ENCODE assay signal across 11 cellular contexts in genomic region chr2:105379741-105380186, GRCh38. TPM values are rescaled to one million over a fixed set of nuclear protein-coding genes. Genes with fewer than 3 reads are reported as not detected.
DNase-seq lines count a peak whose midpoint lies in the region; ATAC-seq, FAIRE-seq and TF ChIP-seq lines count a peak whose summit lies in the region.
"Had no signal": no experiment of that assay in that cellular context is flagged by ENCODE, and none has a peak within 500 bp of the region (broad histone marks: within the 10 kb centered on the region; RNA-seq: fewer than 3 reads in every experiment).

No MANE protein-coding gene starts in this region.

- H3K4me3 ChIP-seq in Panc1 (ENCODE audit: low read depth in 2 of 2, low read length in 2 of 2): no peak overlapping the region
- no peak overlapping the region for H3K4me3 ChIP-seq in endothelial cell of umbilical vein (replicated peaks in 1 of 3; ENCODE audit: insufficient read depth in 1 of 3, low read depth in 1 of 3, low read length in 3 of 3)
- H3K4me3 ChIP-seq in skeletal muscle satellite cell (ENCODE audit: low read length): no peak overlapping the region
- H3K4me3 ChIP-seq in foreskin fibroblast (ENCODE audit: low read depth in 1 of 2, low read length in 2 of 2): no peak overlapping the region
- H3K4me3 ChIP-seq in neuronal stem cell (ENCODE audit: low read length in 2 of 2): peak overlapping the region in 1 of 2 donors; percentile 34
- H3K4me3 ChIP-seq: BLaER1 treated with 17β-estradiol and CSF1 and Interleukin-3, amounts not matched to agents 10 nM and 100 nM had no signal

- no peaks in the 10 kb centered on the region for H3K79me1 ChIP-seq in neuronal stem cell (ENCODE audit: low read depth, low read length)

- no peak overlapping the region for H2BK120ac ChIP-seq in neuronal stem cell (ENCODE audit: low read depth, low read length)

- H2AFZ ChIP-seq in endothelial cell of umbilical vein (ENCODE audit: low read depth, low read length) (no peak overlapping the region), neuronal stem cell (ENCODE audit: low read length) (no peak overlapping the region)

- H2BK12ac ChIP-seq in neuronal stem cell (ENCODE audit: low read length): no peak overlapping the region

- H3K27me3 ChIP-seq in Panc1 (ENCODE audit: control insufficient read depth, insufficient read depth, low read length) (no peaks in the 10 kb centered on the region), endothelial cell of umbilical vein (ENCODE audit: control insufficient read depth in 2 of 2, insufficient read depth in 2 of 2, low read length in 2 of 2) (no peaks in the 10 kb centered on the region), skeletal muscle satellite cell (ENCODE audit: control insufficient read depth, insufficient read depth, low read length) (no peaks in the 10 kb centered on the region), neuronal stem cell (ENCODE audit: control insufficient read depth in 3 of 3, insufficient read depth in 3 of 3, low read depth in 1 of 3, low read length in 3 of 3) (no peaks in the 10 kb centered on the region)
- H3K27me3 ChIP-seq: BLaER1 treated with 17β-estradiol and CSF1 and Interleukin-3, amounts not matched to agents 10 nM and 100 nM had no signal

- H4K91ac ChIP-seq in neuronal stem cell (ENCODE audit: low read depth, low read length, poor library complexity): no peak overlapping the region

- H3K14ac ChIP-seq in neuronal stem cell (ENCODE audit: low read length): no peak overlapping the region

- H2BK5ac ChIP-seq in neuronal stem cell (ENCODE audit: low read length): no peak overlapping the region

- BruUV-seq in Panc1 (replicated peaks; lab: Mats Ljungman, UMichigan): TSS peak; percentile 9
- no TSS peak for BruUV-seq in endothelial cell of umbilical vein (replicated peaks; lab: Mats Ljungman, UMichigan)

- intact Hi-C loops in Panc1 (cut with micrococcal nuclease; ENCODE audit: unreplicated experiment) (no loop called here), endothelial cell of umbilical vein (cut with micrococcal nuclease) (loop anchor here (1.0 kb wide), 1 partner anchor 10 kb away; no protein-coding TSS in a partner anchor)

- peak overlapping the region; percentile 64 for H3K9ac ChIP-seq in endothelial cell of umbilical vein (replicated peaks; ENCODE audit: extremely low read depth, insufficient read depth, low read length)
- H3K9ac ChIP-seq in skeletal muscle satellite cell (ENCODE audit: low read depth, low read length): peak overlapping the region; percentile 32
- H3K9ac ChIP-seq in neuronal stem cell (ENCODE audit: low read depth, low read length, poor library complexity): no peak overlapping the region
- H3K9ac ChIP-seq: BLaER1 treated with 17β-estradiol and CSF1 and Interleukin-3, amounts not matched to agents 10 nM and 100 nM had no signal

- no peaks in the 10 kb centered on the region for H3K9me1 ChIP-seq in endothelial cell of umbilical vein (replicated peaks; ENCODE audit: control insufficient read depth, extremely low read depth, insufficient read depth, low read length)

- no peak overlapping the region for H4K8ac ChIP-seq in neuronal stem cell (ENCODE audit: low read depth, low read length)

- H3K27ac ChIP-seq in Panc1 (ENCODE audit: low read length) (peak overlapping the region; percentile 100), endothelial cell of umbilical vein (ENCODE audit: insufficient read depth, low read depth, low read length) (peak overlapping the region; percentile 84), neuronal stem cell (replicated peaks; ENCODE audit: low read length) (no peak overlapping the region)
- H3K27ac ChIP-seq: BLaER1 treated with 17β-estradiol and CSF1 and Interleukin-3, amounts not matched to agents 10 nM and 100 nM had no signal

- DNase-seq in GF-D8 (lab: John Stamatoyannopoulos, UW) (peak; percentile 77), Panc1 (ENCODE audit: low read depth, low spot score) (no peak), endothelial cell of umbilical vein (ENCODE audit: low read depth, low spot score) (peak; percentile 72), foreskin fibroblast (no peak), NCI-H2029 treated with DMSO at 0.1 percent for 48 hours (lab: John Stamatoyannopoulos, UW) (no peak), left lobe of liver (ENCODE audit: low spot score) (no peak), neuronal stem cell (ENCODE audit: low spot score) (no peak)
- DNase-seq: activated CD4-positive, alpha-beta memory T cell treated with anti-CD3 and anti-CD28 coated beads for 36 hours; naive thymus-derived CD8-positive, alpha-beta T cell had no signal

- H3K79me2 ChIP-seq in endothelial cell of umbilical vein (ENCODE audit: control insufficient read depth, insufficient read depth, low read length): peaks cover 93% of the 10 kb centered on the region

- dilution Hi-C loops in endothelial cell of umbilical vein (cut with MboI; ENCODE audit: extremely low pct_ligation_motif_present, low sequenced_read_pairs): no loop called here

- H2AK5ac ChIP-seq in neuronal stem cell (ENCODE audit: low read depth, low read length): no peak overlapping the region

- H3K9me3 ChIP-seq in Panc1 (ENCODE audit: control insufficient read depth, insufficient read depth, low read depth, low read length) (no peaks in the 10 kb centered on the region), endothelial cell of umbilical vein (replicated peaks; ENCODE audit: control insufficient read depth, insufficient read depth, low read length) (no peaks in the 10 kb centered on the region), skeletal muscle satellite cell (replicated peaks; ENCODE audit: low read length) (no peaks in the 10 kb centered on the region), neuronal stem cell (replicated peaks in 1 of 2; ENCODE audit: control insufficient read depth in 2 of 2, insufficient read depth in 1 of 2, low read depth in 1 of 2, low read length in 2 of 2) (no peaks in the 10 kb centered on the region)
- H3K9me3 ChIP-seq: BLaER1 treated with 17β-estradiol and CSF1 and Interleukin-3, amounts not matched to agents 10 nM and 100 nM had no signal

- FAIRE-seq in endothelial cell of umbilical vein (lab: Jason Lieb, UNC): peak; percentile 40

- no peak overlapping the region for H3K18ac ChIP-seq in neuronal stem cell (ENCODE audit: low read length)

- TF ChIP-seq POLR2A in endothelial cell of umbilical vein (IDR thresholded peaks at IDR 0.05; ENCODE audit: low read depth, low read length): no peak

- H3K4me2 ChIP-seq in endothelial cell of umbilical vein (ENCODE audit: insufficient read depth, low read length) (peak overlapping the region; percentile 20), skeletal muscle satellite cell (ENCODE audit: low read length) (no peak overlapping the region), neuronal stem cell (ENCODE audit: insufficient read depth, low read length, poor library complexity, severe bottlenecking) (no peak overlapping the region)

- CTCF ChIA-PET in Panc1 (lab: Charles Lee): no interaction called here
- CTCF ChIA-PET in endothelial cell of umbilical vein (lab: Charles Lee): interaction anchor here (1.0 to 1.7 kb wide), 4 partner anchors 10 to 141 kb away, joined by 3 to 7 read pairs (median 4); partner anchors contain the start of gene FHL2

- POLR2A ChIA-PET in Panc1 (lab: Charles Lee) (no interaction called here), endothelial cell of umbilical vein (lab: Charles Lee) (interaction anchor here (1.1 to 2.1 kb wide), 2 partner anchors 10 kb away, joined by 3 to 9 read pairs; no protein-coding TSS in a partner anchor)

- H3K36me3 ChIP-seq in Panc1 (ENCODE audit: control insufficient read depth, insufficient read depth, low read length) (peaks cover 52% of the 10 kb centered on the region), endothelial cell of umbilical vein (ENCODE audit: control insufficient read depth in 2 of 2, extremely low read depth in 1 of 2, insufficient read depth in 2 of 2, low read length in 2 of 2) (peaks cover 37 to 47% of the 10 kb centered on the region in 2 experiments), skeletal muscle satellite cell (ENCODE audit: insufficient read depth, low read length) (peaks cover 90% of the 10 kb centered on the region), neuronal stem cell (replicated peaks in 1 of 2; ENCODE audit: control insufficient read depth in 2 of 2, insufficient read depth in 2 of 2, low read length in 2 of 2) (peaks cover 5 to 55% of the 10 kb centered on the region in 2 donors)
- H3K36me3 ChIP-seq: BLaER1 treated with 17β-estradiol and CSF1 and Interleukin-3, amounts not matched to agents 10 nM and 100 nM had no signal

- no peaks in the 10 kb centered on the region for H4K20me1 ChIP-seq in endothelial cell of umbilical vein (replicated peaks; ENCODE audit: control insufficient read depth, extremely low read depth, insufficient read depth, low read length)
- H4K20me1 ChIP-seq: BLaER1 treated with 17β-estradiol and CSF1 and Interleukin-3, amounts not matched to agents 10 nM and 100 nM had no signal

- no peak overlapping the region for H3K23ac ChIP-seq in neuronal stem cell (ENCODE audit: low read depth, low read length, poor library complexity)

- H3K4me1 ChIP-seq in Panc1 (ENCODE audit: control insufficient read depth, insufficient read depth, low read length) (peaks cover 99% of the 10 kb centered on the region), endothelial cell of umbilical vein (ENCODE audit: control insufficient read depth, extremely low read depth, insufficient read depth, low read length) (peaks cover 75% of the 10 kb centered on the region), skeletal muscle satellite cell (ENCODE audit: control insufficient read depth, insufficient read depth, low read length) (peaks cover 81% of the 10 kb centered on the region), neuronal stem cell (ENCODE audit: control insufficient read depth in 2 of 2, insufficient read depth in 1 of 2, low read depth in 1 of 2, low read length in 2 of 2) (no peaks in the 10 kb centered on the region)

- no peak overlapping the region for H2BK15ac ChIP-seq in neuronal stem cell (ENCODE audit: low read length)

- ATAC-seq in Panc1 (no peak), left lobe of liver (no peak)
- ATAC-seq: naive thymus-derived CD8-positive, alpha-beta T cell had no signal

- in situ Hi-C loops in Panc1 (cut with HindIII; ENCODE audit: low pct_unique_long_range_greater_than_20kb, low sequenced_read_pairs): no loop called here

- TF ChIP-seq CTCF in Panc1 (IDR thresholded peaks at IDR 0.05) (no peak), endothelial cell of umbilical vein (IDR thresholded peaks at IDR 0.05; ENCODE audit: extremely low read depth in 1 of 2, insufficient read depth in 1 of 2, low read depth in 1 of 2, low read length in 2 of 2) (no peak), foreskin fibroblast (IDR thresholded peaks at IDR 0.05; ENCODE audit: low read depth, low read length) (no peak)

- WGBS in neuronal stem cell (ENCODE audit: extremely low coverage in 2 of 2, insufficient read length in 2 of 2, insufficient replicate concordance in 1 of 2), 2 donors: no CpG with 5 or more reads among the region's 7 CpGs

- no peak overlapping the region for H3K4ac ChIP-seq in neuronal stem cell (ENCODE audit: low read length)

RNA-seq across cellular contexts. Expression of gene FHL2, which starts 19.1 kb away (rescaled TPM):
- total RNA-seq in Panc1 (2021; ENCODE audit: unreplicated experiment): 378 TPM
- polyA plus RNA-seq in Panc1 (2012; ENCODE audit: insufficient read length): 411 TPM
- 178 and 197 TPM in 2 replicates for total RNA-seq in endothelial cell of umbilical vein
- 491 and 497 TPM in 2 replicates for polyA plus RNA-seq in endothelial cell of umbilical vein
- polyA plus RNA-seq in endothelial cell of umbilical vein (2011; cell fraction: cytosol; rRNA removed): 433 and 443 TPM in 2 replicates
- polyA plus RNA-seq in endothelial cell of umbilical vein (2011; cell fraction: nucleus; rRNA removed): 279 and 307 TPM in 2 replicates
- 357 and 359 TPM in 2 replicates for polyA plus RNA-seq in endothelial cell of umbilical vein (2012)
- 419 and 437 TPM in 2 replicates for polyA minus RNA-seq in endothelial cell of umbilical vein
- 23.9 TPM for polyA minus RNA-seq in endothelial cell of umbilical vein (2011; cell fraction: cytosol; rRNA and poly(A)+ RNA removed)
- polyA minus RNA-seq in endothelial cell of umbilical vein (2011; cell fraction: nucleus; rRNA and poly(A)+ RNA removed): 243 and 285 TPM in 2 replicates
- 117 and 154 TPM in 2 replicates for total RNA-seq in skeletal muscle satellite cell (2012; rRNA removed)
- total RNA-seq in left lobe of liver: 5.5 TPM
- polyA plus RNA-seq in neuronal stem cell (2013, experiment 1 of 2): 10.6 TPM
- 10.4 TPM for polyA plus RNA-seq in neuronal stem cell (2013, experiment 2 of 2)
- total RNA-seq: naive thymus-derived CD8-positive, alpha-beta T cell had no signal

RNA-seq across cellular contexts. Expression of gene C2orf49, which starts 42.4 kb away (rescaled TPM):
- total RNA-seq in Panc1 (2021; ENCODE audit: unreplicated experiment): 20.0 TPM
- polyA plus RNA-seq in Panc1 (2012; ENCODE audit: insufficient read length): 24.3 TPM
- total RNA-seq in endothelial cell of umbilical vein: 15.0 and 16.0 TPM in 2 replicates
- 3.6 and 4.6 TPM in 2 replicates for polyA plus RNA-seq in endothelial cell of umbilical vein
- 6.9 and 8.1 TPM in 2 replicates for polyA plus RNA-seq in endothelial cell of umbilical vein (2011; cell fraction: cytosol; rRNA removed)
- 4.5 and 8.9 TPM in 2 replicates for polyA plus RNA-seq in endothelial cell of umbilical vein (2011; cell fraction: nucleus; rRNA removed)
- 13.9 and 19.0 TPM in 2 replicates for polyA plus RNA-seq in endothelial cell of umbilical vein (2012)
- 3.9 and 4.4 TPM in 2 replicates for polyA minus RNA-seq in endothelial cell of umbilical vein
- polyA minus RNA-seq in endothelial cell of umbilical vein (2011; cell fraction: cytosol; rRNA and poly(A)+ RNA removed): 7.0 TPM
- polyA minus RNA-seq in endothelial cell of umbilical vein (2011; cell fraction: nucleus; rRNA and poly(A)+ RNA removed): 4.2 and 6.7 TPM in 2 replicates
- total RNA-seq in skeletal muscle satellite cell (2012; rRNA removed): 14.0 and 16.5 TPM in 2 replicates
- 5.2 TPM for total RNA-seq in left lobe of liver
- polyA plus RNA-seq in neuronal stem cell (2013, experiment 1 of 2): 24.1 TPM
- 24.0 TPM for polyA plus RNA-seq in neuronal stem cell (2013, experiment 2 of 2)

RNA-seq across cellular contexts. Expression of gene TGFBRAP1, which starts 50.2 kb away (rescaled TPM):
- 32.7 TPM for total RNA-seq in Panc1 (2021; ENCODE audit: unreplicated experiment)
- 24.5 TPM for polyA plus RNA-seq in Panc1 (2012; ENCODE audit: insufficient read length)
- 34.9 and 37.6 TPM in 2 replicates for total RNA-seq in endothelial cell of umbilical vein
- polyA plus RNA-seq in endothelial cell of umbilical vein: 22.3 and 25.4 TPM in 2 replicates
- 17.7 and 18.3 TPM in 2 replicates for polyA plus RNA-seq in endothelial cell of umbilical vein (2011; cell fraction: cytosol; rRNA removed)
- polyA plus RNA-seq in endothelial cell of umbilical vein (2011; cell fraction: nucleus; rRNA removed): 22.6 and 26.4 TPM in 2 replicates
- 27.0 and 29.0 TPM in 2 replicates for polyA plus RNA-seq in endothelial cell of umbilical vein (2012)
- 41.6 and 43.9 TPM in 2 replicates for polyA minus RNA-seq in endothelial cell of umbilical vein
- polyA minus RNA-seq in endothelial cell of umbilical vein (2011; cell fraction: cytosol; rRNA and poly(A)+ RNA removed): 15.0 TPM
- 24.8 and 27.1 TPM in 2 replicates for polyA minus RNA-seq in endothelial cell of umbilical vein (2011; cell fraction: nucleus; rRNA and poly(A)+ RNA removed)
- total RNA-seq in skeletal muscle satellite cell (2012; rRNA removed): 14.2 and 14.4 TPM in 2 replicates
- 6.1 TPM for total RNA-seq in left lobe of liver
- polyA plus RNA-seq in neuronal stem cell (2013, experiment 1 of 2): 10.0 TPM
- polyA plus RNA-seq in neuronal stem cell (2013, experiment 2 of 2): 9.5 TPM

Comparison
In these comparisons a context has a peak if more than half of its experiments do, and no peak if none do; other contexts are left out.
1. DNase-seq: peak in GF-D8 (single experiment) and endothelial cell of umbilical vein (single experiment); none in Panc1 (single experiment), foreskin fibroblast (0 of 2), NCI-H2029 treated with DMSO at 0.1 percent for 48 hours (single experiment), left lobe of liver (single experiment) and neuronal stem cell (single experiment).
2. RNA of gene FHL2, which starts 19.1 kb away (total RNA-seq): 378 TPM in Panc1 (single experiment) and 178 to 197 TPM in endothelial cell of umbilical vein; 5.5 TPM in left lobe of liver (single experiment); every median in the first group is over 10 times any median in the second.